8 cellular contexts compared by ENCODE assay signal in the genomic region with DNA sequence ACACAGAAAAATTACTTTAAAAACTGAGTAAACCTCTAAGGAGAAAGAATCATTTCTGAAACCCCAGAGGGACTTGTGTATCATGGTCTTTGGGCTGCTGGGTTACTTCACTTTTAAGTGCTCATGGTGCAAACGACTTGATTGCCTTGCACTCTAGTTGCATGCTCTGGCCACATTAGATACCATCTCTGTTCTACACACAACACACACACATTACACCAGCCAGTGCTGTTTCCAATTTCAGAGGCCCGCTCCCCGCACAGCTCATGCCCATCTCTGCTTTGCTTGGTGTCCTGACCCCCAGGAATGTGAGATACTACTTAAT. TPM values are rescaled to one million over a fixed set of nuclear protein-coding genes. Genes with fewer than 3 reads are reported as not detected.
DNase-seq lines count a peak whose midpoint lies in the region; ATAC-seq and TF ChIP-seq lines count a peak whose summit lies in the region.

No MANE protein-coding gene starts in this region.

- peaks cover 55% of the 10 kb centered on the region for H3K79me2 ChIP-seq in GM23338 (replicated peaks; ENCODE audit: insufficient read depth)

- peak overlapping the region; percentile 87 for H3K4me2 ChIP-seq in GM23338

- no peaks in the 10 kb centered on the region for H3K9me3 ChIP-seq in mucosa of stomach (ENCODE audit: control insufficient read depth, low read length)

- DNase-seq in GM23338 (ENCODE audit: low spot score) (no peak), RPMI7951 (ENCODE audit: low read depth) (peak; percentile 35), chondrocyte (ENCODE audit: low spot score) (no peak), COR-L47 (lab: John Stamatoyannopoulos, UW) (no peak), NCI-H226 (no peak)

- H2AFZ ChIP-seq in GM23338 = no peak overlapping the region

- H3K36me3 ChIP-seq in GM23338 (ENCODE audit: insufficient read depth) (no peaks in the 10 kb centered on the region), mucosa of stomach (ENCODE audit: control insufficient read depth, insufficient read depth, low read length) (no peaks in the 10 kb centered on the region)

- H3K4me1 Mint-ChIP-seq in GM23338 (peaks cover 29% of the 10 kb centered on the region), chondrocyte (ENCODE audit: low read depth) (peaks cover 41% of the 10 kb centered on the region)

- H3K9me3 Mint-ChIP-seq in GM23338 (peaks cover 4% of the 10 kb centered on the region; the same call in 1 of the 3 replicates), chondrocyte (ENCODE audit: low read depth) (no peaks in the 10 kb centered on the region)

- H3K4me3 Mint-ChIP-seq in GM23338 (peak overlapping the region; percentile 98), chondrocyte (ENCODE audit: unreplicated experiment) (peak overlapping the region; percentile 99)

- H3K36me3 Mint-ChIP-seq in GM23338 (ENCODE audit: low read depth) = no peaks in the 10 kb centered on the region; the same call in 2 of the 3 replicates
- H3K36me3 Mint-ChIP-seq in chondrocyte (ENCODE audit: low read depth) = no peaks in the 10 kb centered on the region

- H3K4me3 ChIP-seq in GM23338 (peak overlapping the region; percentile 95), mucosa of stomach (ENCODE audit: low read length) (peak overlapping the region; percentile 98)

- peak overlapping the region; percentile 53 for H3K9ac ChIP-seq in mucosa of stomach (ENCODE audit: low read length)

- H3K27me3 Mint-ChIP-seq in GM23338 (ENCODE audit: insufficient read depth, low read depth, poor library complexity) (peaks cover 17% of the 10 kb centered on the region), chondrocyte (ENCODE audit: low read depth) (no peaks in the 10 kb centered on the region)

- no peak for ATAC-seq in GM23338
- no peak for ATAC-seq in GM21737 (IDR thresholded peaks at IDR 0.05; ENCODE audit: unreplicated experiment)
- ATAC-seq in HG03460 (IDR thresholded peaks at IDR 0.05; ENCODE audit: unreplicated experiment) = no peak

- H3K4me1 ChIP-seq in GM23338 (ENCODE audit: insufficient read depth) (peaks cover 16% of the 10 kb centered on the region), mucosa of stomach (ENCODE audit: control insufficient read depth, insufficient read depth, low read length) (peaks cover 30% of the 10 kb centered on the region)

- TF ChIP-seq CTCF in GM23338 (conservative IDR thresholded peaks at IDR 0.05; ENCODE audit: low read depth in 2 of 2) = no peak
- TF ChIP-seq CTCF in chondrocyte (IDR thresholded peaks at IDR 0.05) = no peak

- H3K27me3 ChIP-seq in GM23338 (ENCODE audit: insufficient read depth) = peaks cover 25% of the 10 kb centered on the region
- H3K27me3 ChIP-seq in mucosa of stomach (ENCODE audit: control insufficient read depth, insufficient read depth, low read length) = no peaks in the 10 kb centered on the region

- no peaks in the 10 kb centered on the region for H3K9me2 ChIP-seq in GM23338 (ENCODE audit: insufficient read depth)

- H3K27ac Mint-ChIP-seq in GM23338 = peak overlapping the region; percentile 54
- peak overlapping the region; percentile 94 for H3K27ac Mint-ChIP-seq in chondrocyte (ENCODE audit: unreplicated experiment)

- H4K20me1 ChIP-seq in GM23338 (replicated peaks; ENCODE audit: insufficient read depth) = 0 out of 2 replicates have a peak, but pooled peaks cover 5% of the 10 kb centered on the region

- H3K27ac ChIP-seq in GM23338 (ENCODE audit: low read depth) = no peak overlapping the region

- 0 out of 2 replicates have a peak, but pooled peaks cover 3% of the 10 kb centered on the region for H3F3A ChIP-seq in GM23338 (replicated peaks; ENCODE audit: low read depth)

TF ChIP-seq in GM23338, 12 proteins besides CTCF, POLR2A, EP300 and RAD21 (continues in another document):
- TF ChIP-seq ZNF462 (CRISPR knock-in tag; IDR thresholded peaks at IDR 0.05) (no peak), POLR2AphosphoS5 (IDR thresholded peaks at IDR 0.05; ENCODE audit: low read depth) (no peak), JUNB (IDR thresholded peaks at IDR 0.05; ENCODE audit: unreplicated experiment) (no peak), NANOG (IDR thresholded peaks at IDR 0.05; ENCODE audit: borderline replicate concordance) (no peak), STAT1 (IDR thresholded peaks at IDR 0.05; ENCODE audit: unreplicated experiment) (no peak), EZH2phosphoT487 (IDR thresholded peaks at IDR 0.05; ENCODE audit: unreplicated experiment) (no peak), ETS1 (IDR thresholded peaks at IDR 0.05) (no peak)

RNA-seq across cellular contexts. Expression of gene PPP3CA, which starts 2.1 kb away (rescaled TPM):
- total RNA-seq in GM23338 (2014; rRNA removed; shearing (Covaris generic)) = 26.8 and 27.0 TPM in 2 replicates
- 36.5 and 45.2 TPM in 2 replicates for polyA plus RNA-seq in GM23338 (2016; fragmentation: Nextera tagmentation; extraction: Ambion mirVana)
- total RNA-seq in RPMI7951 (2014; rRNA removed; shearing (Covaris generic)) = 31.2 and 45.4 TPM in 2 replicates
- 36.5 to 46.4 TPM (median 38.3 TPM) in 3 replicates for total RNA-seq in chondrocyte
